Comparison of ENCODE assay signal across 19 cellular contexts in the genomic region with DNA sequence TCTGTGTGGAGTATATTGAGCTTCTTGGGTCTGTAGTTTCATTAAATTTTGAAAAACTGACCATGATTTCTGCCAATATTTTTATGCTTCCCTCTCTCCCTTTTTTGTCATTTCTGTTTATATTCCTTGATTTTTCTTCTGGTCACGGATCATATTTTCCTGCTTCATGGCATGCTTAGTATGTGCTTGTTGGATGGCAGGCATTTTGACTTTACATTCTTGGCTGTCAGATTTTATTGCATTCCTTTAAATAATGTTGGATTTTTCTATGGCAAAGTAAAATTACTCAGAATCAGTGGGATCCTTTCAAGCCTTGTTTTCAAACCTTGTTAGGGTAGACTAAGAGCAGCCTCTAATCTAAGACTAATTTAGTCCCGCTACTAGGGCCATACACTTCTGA.
A peak's percentile ranks its signal among the peaks of the same experiment; 100 is the strongest.
DNase-seq lines count a peak whose midpoint lies in the region; ATAC-seq and TF ChIP-seq lines count a peak whose summit lies in the region.
"Had no signal": no experiment of that assay in that cellular context is flagged by ENCODE, and none has a peak within 500 bp of the region (broad histone marks: within the 10 kb centered on the region; RNA-seq: fewer than 3 reads in every experiment).

No MANE protein-coding gene starts in this region.

- no peak overlapping the region for H3K4ac ChIP-seq in IMR-90 (ENCODE audit: low read depth, low read length)

- ATAC-seq in IMR-90 (ENCODE audit: low read depth) (no peak; the same call in 1 of the 2 replicates), left colon (no peak), GM21717 (IDR thresholded peaks at IDR 0.05; ENCODE audit: unreplicated experiment) (no peak)
- ATAC-seq in stimulated activated effector memory CD8-positive, alpha-beta T cell treated with anti-CD3 and anti-CD28 coated beads, Interleukin-12 subunit alpha, Interleukin-12 subunit beta, amount 100 ng/mL, for 72 hours = no peak
- ATAC-seq: K562 had no signal

- H4K8ac ChIP-seq in IMR-90 (ENCODE audit: low read depth in 2 of 2, low read length in 2 of 2) = no peak overlapping the region; a peak in 1 of 4 replicates

- no peak overlapping the region for H3K9ac ChIP-seq in IMR-90 (ENCODE audit: low read depth, low read length)

- no peaks in the 10 kb centered on the region for H3K79me1 ChIP-seq in IMR-90 (ENCODE audit: low read depth in 1 of 2, low read length in 2 of 2)

- no peak overlapping the region for H3K14ac ChIP-seq in IMR-90 (replicated peaks; ENCODE audit: low read depth, low read length)

- peaks cover 41% of the 10 kb centered on the region for H3K36me3 Mint-ChIP-seq in activated CD4-positive, alpha-beta memory T cell treated with anti-CD3 and anti-CD28 coated beads for 36 hours
- peaks cover 59% of the 10 kb centered on the region for H3K36me3 Mint-ChIP-seq in activated CD4-positive, alpha-beta memory T cell treated with anti-CD3 and anti-CD28 coated beads, Interleukin-2, amount 10 ng/mL, durations not matched to agents 7 days and 5 days (ENCODE audit: low read depth)
- H3K36me3 Mint-ChIP-seq in stimulated activated effector memory CD8-positive, alpha-beta T cell treated with anti-CD3 and anti-CD28 coated beads, Interleukin-12 subunit alpha, Interleukin-12 subunit beta, amount 100 ng/mL, for 72 hours = peaks cover 65% of the 10 kb centered on the region

- no peak overlapping the region for H2AK9ac ChIP-seq in IMR-90 (replicated peaks; ENCODE audit: low read depth, low read length, poor library complexity)

- H3K4me1 ChIP-seq in IMR-90 (ENCODE audit: control insufficient read depth, insufficient read depth, low read length) = 0 out of 2 replicates have a peak, but pooled peaks cover 3% of the 10 kb centered on the region
- H3K4me1 ChIP-seq: BE2C had no signal

- H3K18ac ChIP-seq in IMR-90 (ENCODE audit: low read depth, low read length) = peak overlapping the region; percentile 83; the same call in 1 of the 2 replicates

- H3K23ac ChIP-seq in IMR-90 (ENCODE audit: low read depth, low read length) = no peak overlapping the region

- no peaks in the 10 kb centered on the region for H3K27me3 ChIP-seq in IMR-90 (ENCODE audit: control insufficient read depth, insufficient read depth, low read length)
- H3K27me3 ChIP-seq: BE2C had no signal

- TF ChIP-seq POLR2A in IMR-90 (IDR thresholded peaks at IDR 0.05; ENCODE audit: low read depth, low read length) = no peak

- H3K9me1 ChIP-seq in IMR-90 (ENCODE audit: insufficient read depth, low read length) = no peaks in the 10 kb centered on the region

- H4K91ac ChIP-seq in IMR-90 (ENCODE audit: insufficient read depth, low read depth, low read length) = no peak overlapping the region

- H2AFZ ChIP-seq in IMR-90 (replicated peaks; ENCODE audit: low read length, poor library complexity) = no peak overlapping the region
- H2AFZ ChIP-seq: PC-9 had no signal

- peak overlapping the region; percentile 21 for H3K27ac Mint-ChIP-seq in activated CD4-positive, alpha-beta memory T cell treated with anti-CD3 and anti-CD28 coated beads for 36 hours
- H3K27ac Mint-ChIP-seq in activated CD4-positive, alpha-beta memory T cell treated with anti-CD3 and anti-CD28 coated beads, Interleukin-2, amount 10 ng/mL, durations not matched to agents 7 days and 5 days = no peak overlapping the region
- H3K27ac Mint-ChIP-seq in stimulated activated effector memory CD8-positive, alpha-beta T cell treated with anti-CD3 and anti-CD28 coated beads, Interleukin-12 subunit alpha, Interleukin-12 subunit beta, amount 100 ng/mL, for 72 hours = peak overlapping the region; percentile 20

- no peak overlapping the region for H3K4me2 ChIP-seq in IMR-90 (ENCODE audit: low read depth, low read length)
- H3K4me2 ChIP-seq: PC-9 had no signal

- BruUV-seq in IMR-90 (replicated peaks; lab: Mats Ljungman, UMichigan) = no TSS peak

- H2AK5ac ChIP-seq in IMR-90 (ENCODE audit: low read depth, low read length) = no peak overlapping the region

- in situ Hi-C loops in IMR-90 (cut with MboI; ENCODE audit: low sequenced_read_pairs) = no loop called here

- dilution Hi-C loops in IMR-90 (cut with HindIII; ENCODE audit: low sequenced_read_pairs, unreplicated experiment) = no loop called here

- no peak overlapping the region for H4K5ac ChIP-seq in IMR-90 (ENCODE audit: low read depth, low read length)

- H4K20me1 ChIP-seq in IMR-90 (ENCODE audit: insufficient read depth, low read length) = no peaks in the 10 kb centered on the region

- no peak overlapping the region for H2BK120ac ChIP-seq in IMR-90 (ENCODE audit: low read depth, low read length)

- TF ChIP-seq RAD21 in IMR-90 (IDR thresholded peaks at IDR 0.05; ENCODE audit: low read length) = no peak

- no peaks in the 10 kb centered on the region for H3K27me3 Mint-ChIP-seq in activated CD4-positive, alpha-beta memory T cell treated with anti-CD3 and anti-CD28 coated beads for 36 hours
- no peaks in the 10 kb centered on the region for H3K27me3 Mint-ChIP-seq in activated CD4-positive, alpha-beta memory T cell treated with anti-CD3 and anti-CD28 coated beads, Interleukin-2, amount 10 ng/mL, durations not matched to agents 7 days and 5 days
- H3K27me3 Mint-ChIP-seq: CD4-positive, CD25-positive, alpha-beta regulatory T cell had no signal

- H3K4me3 ChIP-seq in IMR-90 (ENCODE audit: insufficient read depth, low read depth, low read length) = no peak overlapping the region
- H3K4me3 ChIP-seq: K562, PC-9 had no signal

- H3K9me3 ChIP-seq in IMR-90 (ENCODE audit: control insufficient read depth, insufficient read depth, low read length) = no peaks in the 10 kb centered on the region
- H3K9me3 ChIP-seq: BE2C had no signal

- H3K9me3 Mint-ChIP-seq in activated CD4-positive, alpha-beta memory T cell treated with anti-CD3 and anti-CD28 coated beads for 36 hours = no peaks in the 10 kb centered on the region
- no peaks in the 10 kb centered on the region for H3K9me3 Mint-ChIP-seq in activated CD4-positive, alpha-beta memory T cell treated with anti-CD3 and anti-CD28 coated beads, Interleukin-2, amount 10 ng/mL, durations not matched to agents 7 days and 5 days
- H3K9me3 Mint-ChIP-seq in stimulated activated effector memory CD8-positive, alpha-beta T cell treated with anti-CD3 and anti-CD28 coated beads, Interleukin-12 subunit alpha, Interleukin-12 subunit beta, amount 100 ng/mL, for 72 hours = no peaks in the 10 kb centered on the region
- H3K9me3 Mint-ChIP-seq: CD4-positive, CD25-positive, alpha-beta regulatory T cell had no signal

- CTCF ChIA-PET in activated CD4-positive, alpha-beta memory T cell treated with anti-CD3 and anti-CD28 coated beads for 36 hours (lab: Charles Lee) = no interaction called here
- CTCF ChIA-PET in activated CD4-positive, alpha-beta memory T cell treated with anti-CD3 and anti-CD28 coated beads, Interleukin-2, amount 10 ng/mL, durations not matched to agents 7 days and 5 days (lab: Charles Lee) = no interaction called here
- CTCF ChIA-PET in IMR-90 (lab: Yijun Ruan, JAX) = no interaction called here

- WGBS in IMR-90 (ENCODE audit: extremely low coverage in 2 of 2, insufficient read length in 1 of 2), 2 experiments = no CpG with 5 or more reads among the region's 2 CpGs

- 0 out of 2 replicates have a peak, but pooled peaks cover 1% of the 10 kb centered on the region for H3K36me3 ChIP-seq in IMR-90 (ENCODE audit: control insufficient read depth, insufficient read depth, low read length)
- H3K36me3 ChIP-seq: BE2C had no signal

- H3K4me3 Mint-ChIP-seq in activated CD4-positive, alpha-beta memory T cell treated with anti-CD3 and anti-CD28 coated beads for 36 hours = no peak overlapping the region
- no peak overlapping the region for H3K4me3 Mint-ChIP-seq in activated CD4-positive, alpha-beta memory T cell treated with anti-CD3 and anti-CD28 coated beads, Interleukin-2, amount 10 ng/mL, durations not matched to agents 7 days and 5 days
- no peak overlapping the region for H3K4me3 Mint-ChIP-seq in stimulated activated effector memory CD8-positive, alpha-beta T cell treated with anti-CD3 and anti-CD28 coated beads, Interleukin-12 subunit alpha, Interleukin-12 subunit beta, amount 100 ng/mL, for 72 hours
- H3K4me3 Mint-ChIP-seq: CD4-positive, CD25-positive, alpha-beta regulatory T cell had no signal

- peak overlapping the region; percentile 36 for H2BK5ac ChIP-seq in IMR-90 (ENCODE audit: low read depth, low read length, poor library complexity, severe bottlenecking)

- peaks cover 28% of the 10 kb centered on the region for H3K4me1 Mint-ChIP-seq in activated CD4-positive, alpha-beta memory T cell treated with anti-CD3 and anti-CD28 coated beads for 36 hours (ENCODE audit: low read depth)
- peaks cover 8% of the 10 kb centered on the region for H3K4me1 Mint-ChIP-seq in activated CD4-positive, alpha-beta memory T cell treated with anti-CD3 and anti-CD28 coated beads, Interleukin-2, amount 10 ng/mL, durations not matched to agents 7 days and 5 days
- peaks cover 12% of the 10 kb centered on the region for H3K4me1 Mint-ChIP-seq in stimulated activated effector memory CD8-positive, alpha-beta T cell treated with anti-CD3 and anti-CD28 coated beads, Interleukin-12 subunit alpha, Interleukin-12 subunit beta, amount 100 ng/mL, for 72 hours

- no peak overlapping the region for H2BK20ac ChIP-seq in IMR-90 (ENCODE audit: low read depth, low read length)

- no peak overlapping the region for H2BK15ac ChIP-seq in IMR-90 (ENCODE audit: low read depth, low read length)

- intact Hi-C loops in activated CD4-positive, alpha-beta memory T cell treated with anti-CD3 and anti-CD28 coated beads for 36 hours (cut with micrococcal nuclease) = no loop called here
- intact Hi-C loops in IMR-90 (cut with micrococcal nuclease) (no loop called here), left colon (cut with DNase I, micrococcal nuclease) (no loop called here)

- POLR2A ChIA-PET in activated CD4-positive, alpha-beta memory T cell treated with anti-CD3 and anti-CD28 coated beads for 36 hours (lab: Charles Lee) = no interaction called here
- POLR2A ChIA-PET in activated CD4-positive, alpha-beta memory T cell treated with anti-CD3 and anti-CD28 coated beads, Interleukin-2, amount 10 ng/mL, durations not matched to agents 7 days and 5 days (lab: Charles Lee) = no interaction called here
- POLR2A ChIA-PET in IMR-90 (lab: Charles Lee; ENCODE audit: unreplicated experiment) = no interaction called here

- no peak for TF ChIP-seq CTCF in IMR-90 (conservative IDR thresholded peaks at IDR 0.05; ENCODE audit: low read depth, low read length)

- H3K56ac ChIP-seq in IMR-90 (ENCODE audit: extremely low read depth, insufficient read depth, low read length) = no peak overlapping the region

- H3K27ac ChIP-seq in IMR-90 (ENCODE audit: insufficient read depth, low read length) = peak overlapping the region; percentile 23; the same call in 1 of the 2 replicates
- H3K27ac ChIP-seq: 22Rv1, PC-9 had no signal

- no peak for DNase-seq in activated CD4-positive, alpha-beta memory T cell treated with anti-CD3 and anti-CD28 coated beads for 36 hours
- no peak for DNase-seq in activated CD4-positive, alpha-beta memory T cell treated with anti-CD3 and anti-CD28 coated beads, Interleukin-2, amount 10 ng/mL, durations not matched to agents 7 days and 5 days
- DNase-seq in IMR-90 (no peak), dedifferentiated amniotic fluid mesenchymal stem cell (ENCODE audit: extremely low spot score) (peak; percentile 64), hippocampal formation (lab: John Stamatoyannopoulos, UW) (no peak), left colon (no peak)
- DNase-seq in stimulated activated effector memory CD8-positive, alpha-beta T cell treated with anti-CD3 and anti-CD28 coated beads, Interleukin-12 subunit alpha, Interleukin-12 subunit beta, amount 100 ng/mL, for 72 hours (ENCODE audit: low spot score in 2 of 2) = no peak
- DNase-seq: BE2C; CD4-positive, CD25-positive, alpha-beta regulatory T cell; COR-L47; GF-D8; NCI-H187; NCI-H2107; NCI-H2227 treated with DMSO at 0.1 percent for 48 hours; NCI-H524 treated with DMSO at 0.1 percent for 48 hours; PC-9 had no signal
